In the genomic region with DNA sequence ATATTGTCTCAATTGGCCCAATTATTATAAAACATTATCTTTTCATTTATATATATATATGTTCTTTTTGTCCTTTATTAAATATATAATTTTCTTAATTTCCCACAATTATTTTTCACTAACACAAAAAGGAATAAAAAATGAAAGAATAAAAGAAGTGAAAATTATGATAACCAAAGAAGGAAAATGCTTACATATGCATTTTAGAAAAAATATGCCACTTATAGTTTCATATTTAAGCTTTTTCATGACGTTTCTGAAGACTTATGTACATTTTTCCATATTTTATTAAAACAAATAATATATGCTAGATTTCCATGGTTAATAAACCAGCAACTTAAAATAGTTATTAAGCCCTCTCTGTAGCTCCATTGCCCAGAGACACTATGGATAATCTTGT, we compare ENCODE assay signal across 2 cellular contexts.
A peak's percentile ranks its signal among the peaks of the same experiment; 100 is the strongest.
TF ChIP-seq lines count a peak whose summit lies in the region.

No MANE protein-coding gene starts in this region.

TF ChIP-seq in IMR-90, 13 proteins besides CTCF, POLR2A, EP300 and RAD21:
- TF ChIP-seq BHLHE40 (IDR thresholded peaks at IDR 0.05; ENCODE audit: low read depth, low read length) = no peak
- TF ChIP-seq, protein P1, sequence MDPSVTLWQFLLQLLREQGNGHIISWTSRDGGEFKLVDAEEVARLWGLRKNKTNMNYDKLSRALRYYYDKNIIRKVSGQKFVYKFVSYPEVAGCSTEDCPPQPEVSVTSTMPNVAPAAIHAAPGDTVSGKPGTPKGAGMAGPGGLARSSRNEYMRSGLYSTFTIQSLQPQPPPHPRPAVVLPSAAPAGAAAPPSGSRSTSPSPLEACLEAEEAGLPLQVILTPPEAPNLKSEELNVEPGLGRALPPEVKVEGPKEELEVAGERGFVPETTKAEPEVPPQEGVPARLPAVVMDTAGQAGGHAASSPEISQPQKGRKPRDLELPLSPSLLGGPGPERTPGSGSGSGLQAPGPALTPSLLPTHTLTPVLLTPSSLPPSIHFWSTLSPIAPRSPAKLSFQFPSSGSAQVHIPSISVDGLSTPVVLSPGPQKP (IDR thresholded peaks at IDR 0.05; ENCODE audit: borderline replicate concordance, low read depth, low read length) = no peak
- TF ChIP-seq RCOR1 (IDR thresholded peaks at IDR 0.05; ENCODE audit: insufficient replicate concordance, low read length) = no peak
- TF ChIP-seq MXI1 (IDR thresholded peaks at IDR 0.05; ENCODE audit: borderline replicate concordance, low read depth, low read length) = no peak
- no peak for TF ChIP-seq SMC3 (IDR thresholded peaks at IDR 0.05; ENCODE audit: low read depth, low read length)
- TF ChIP-seq RFX5 (IDR thresholded peaks at IDR 0.05; ENCODE audit: low read depth, low read length) = no peak
- peak; percentile 88 for TF ChIP-seq MAFK (IDR thresholded peaks at IDR 0.05; ENCODE audit: low read depth, low read length)
TF ChIP-seq in IMR-90: peak in this region for 1.

TF ChIP-seq in H1, 55 proteins besides CTCF, POLR2A, EP300 and RAD21:
- TF ChIP-seq JUND (IDR thresholded peaks at IDR 0.05; ENCODE audit: low read length) (no peak), YY1 (IDR thresholded peaks at IDR 0.05; ENCODE audit: low read depth, low read length) (no peak), MAFK (IDR thresholded peaks at IDR 0.05; ENCODE audit: low read depth, low read length) (peak; percentile 47; the same call in 1 of the 2 replicates), SP2 (IDR thresholded peaks at IDR 0.05; ENCODE audit: low read length) (no peak)
TF ChIP-seq in H1: peak in this region for 1.
